Comparison of ENCODE assay signal across 8 cellular contexts in genomic region chr9:92140754-92141143, GRCh38. TPM values are rescaled to one million over a fixed set of nuclear protein-coding genes. Genes with fewer than 3 reads are reported as not detected.
A peak's percentile ranks its signal among the peaks of the same experiment; 100 is the strongest.
DNase-seq lines count a peak whose midpoint lies in the region; ATAC-seq, FAIRE-seq and TF ChIP-seq lines count a peak whose summit lies in the region.

No MANE protein-coding gene starts in this region.

- CTCF ChIA-PET in A549 (lab: Yijun Ruan, JAX) = interaction anchor here (0.5 to 10.8 kb wide), 52 partner anchors 8 to 650 kb away, joined by 3 to 214 read pairs (median 6); partner anchors contain the start of genes CENPP and NOL8
- CTCF ChIA-PET in HCT116 (lab: Charles Lee) = interaction anchor here (0.7 to 4.5 kb wide), 27 partner anchors 8 to 668 kb away, joined by 3 to 38 read pairs (median 5); partner anchors contain the start of gene IPPK
- CTCF ChIA-PET in mammary epithelial cell (lab: Charles Lee; ENCODE audit: low non-redundant PET) = interaction anchor here (0.5 to 0.9 kb wide), 4 partner anchors 71 to 650 kb away, joined by 3 read pairs; no protein-coding TSS in a partner anchor

- no peaks in the 10 kb centered on the region for H3K9me3 ChIP-seq in A549
- no peaks in the 10 kb centered on the region for H3K9me3 ChIP-seq in HCT116 (ENCODE audit: control insufficient read depth in 1 of 2, insufficient read depth in 1 of 2, low read depth in 1 of 2, low read length in 2 of 2)
- H3K9me3 ChIP-seq in mammary epithelial cell (replicated peaks; ENCODE audit: insufficient read depth, low read length) = no peaks in the 10 kb centered on the region
- H3K9me3 ChIP-seq in mucosa of rectum (ENCODE audit: control insufficient read depth in 2 of 2, low read length in 2 of 2) = no peaks in the 10 kb centered on the region

- no peaks in the 10 kb centered on the region for H3K36me3 ChIP-seq in HCT116 (ENCODE audit: control insufficient read depth in 1 of 2, insufficient read depth in 2 of 2, low read length in 2 of 2)
- H3K36me3 ChIP-seq in mammary epithelial cell (ENCODE audit: insufficient read depth, low read length) = no peaks in the 10 kb centered on the region
- no peaks in the 10 kb centered on the region for H3K36me3 ChIP-seq in mucosa of rectum (ENCODE audit: control insufficient read depth in 2 of 2, insufficient read depth in 2 of 2, low read length in 2 of 2)

- RAD21 ChIA-PET in HCT116 (lab: Charles Lee; ENCODE audit: low non-redundant PET in 1 of 2, low total read pairs in 2 of 2, uncharacterized antibody in 2 of 2, unreplicated experiment in 2 of 2) = interaction anchor here (0.7 to 0.9 kb wide), 2 partner anchors 297 to 649 kb away, joined by 3 read pairs; no protein-coding TSS in a partner anchor

- peaks cover 5% of the 10 kb centered on the region; the same call in 2 of the 3 replicates for H3K4me1 ChIP-seq in A549
- peaks cover 2 to 11% of the 10 kb centered on the region in 2 experiments; a peak in 3 of 4 replicates for H3K4me1 ChIP-seq in HCT116 (ENCODE audit: control insufficient read depth in 1 of 2, insufficient read depth in 2 of 2, low read length in 2 of 2)
- H3K4me1 ChIP-seq in mammary epithelial cell (ENCODE audit: insufficient read depth, low read length) = peaks cover 12% of the 10 kb centered on the region
- peaks cover 6 to 9% of the 10 kb centered on the region in 2 donors for H3K4me1 ChIP-seq in mucosa of rectum (ENCODE audit: control insufficient read depth in 2 of 2, insufficient read depth in 2 of 2, low read length in 2 of 2)

- no peaks in the 10 kb centered on the region for H3K9me2 ChIP-seq in HCT116 (ENCODE audit: insufficient read depth)

- peak overlapping the region; percentile 12 to 73; a peak in 4 of 6 replicates for H3K27ac ChIP-seq in A549
- H3K27ac ChIP-seq in HCT116 (ENCODE audit: low read depth, low read length) = no peak overlapping the region; the same call in 1 of the 2 replicates
- no peak overlapping the region for H3K27ac ChIP-seq in mammary epithelial cell (ENCODE audit: insufficient read depth, low read depth, low read length)
- no peak overlapping the region for H3K27ac ChIP-seq in mucosa of rectum (ENCODE audit: low read depth in 2 of 2, low read length in 2 of 2)

- WGBS in A549 (ENCODE audit: missing lambda C conversion rate) = 24% methylated on average over 6 of the region's 6 CpGs
- WGBS in mammary epithelial cell (ENCODE audit: low coverage, missing lambda C conversion rate) = 7% methylated on average over 2 of the region's 6 CpGs

- H3K27me3 ChIP-seq in HCT116 (ENCODE audit: insufficient read depth, low read length) (0 out of 2 replicates have a peak, but pooled peaks cover 3% of the 10 kb centered on the region), mammary epithelial cell (ENCODE audit: insufficient read depth, low read length) (no peaks in the 10 kb centered on the region), mucosa of rectum (ENCODE audit: control insufficient read depth in 2 of 2, insufficient read depth in 2 of 2, low read length in 2 of 2) (peaks cover 12 to 15% of the 10 kb centered on the region in 2 donors)

- H3K4me3 ChIP-seq in A549 = peak overlapping the region; percentile 30; the same call in 2 of the 3 replicates
- H3K4me3 ChIP-seq in HCT116 (replicated peaks in 1 of 2; ENCODE audit: low read depth in 1 of 2, low read length in 2 of 2) = peak overlapping the region; percentile 17 to 37
- peak overlapping the region; percentile 8 to 35 (median 10) for H3K4me3 ChIP-seq in mammary epithelial cell (replicated peaks in 1 of 3; ENCODE audit: insufficient read depth in 1 of 3, low read depth in 2 of 3, low read length in 3 of 3)
- peak overlapping the region; percentile 17 to 46 for H3K4me3 ChIP-seq in mucosa of rectum (ENCODE audit: low read length in 2 of 2)

- H3K9ac ChIP-seq in HCT116 (ENCODE audit: low read length) = no peak overlapping the region
- no peak overlapping the region for H3K9ac ChIP-seq in mammary epithelial cell (ENCODE audit: insufficient read depth, low read length)
- H3K9ac ChIP-seq in mucosa of rectum (ENCODE audit: low read depth in 1 of 2, low read length in 2 of 2) = peak overlapping the region in 1 of 2 donors; percentile 6

- dilution Hi-C loops in mammary epithelial cell (cut with HindIII; ENCODE audit: low sequenced_read_pairs) = no loop called here

- BruUV-seq in HCT116 (replicated peaks; lab: Mats Ljungman, UMichigan) (no TSS peak), mammary epithelial cell (replicated peaks; lab: Mats Ljungman, UMichigan) (no TSS peak)

- no peaks in the 10 kb centered on the region for H4K20me1 ChIP-seq in HCT116 (ENCODE audit: insufficient read depth)
- H4K20me1 ChIP-seq in mammary epithelial cell (ENCODE audit: insufficient read depth, low read length) = no peaks in the 10 kb centered on the region

- peak overlapping the region; percentile 62 for H3K4me2 ChIP-seq in A549
- H3K4me2 ChIP-seq in HCT116 (ENCODE audit: low read length) = peak overlapping the region; percentile 63
- peak overlapping the region; percentile 87 for H3K4me2 ChIP-seq in mammary epithelial cell (ENCODE audit: insufficient read depth, low read depth, low read length)

- no peak for TF ChIP-seq CTCF in A549 (IDR thresholded peaks at IDR 0.05)
- TF ChIP-seq CTCF in HCT116 (IDR thresholded peaks at IDR 0.05 in 2 of 3, conservative IDR thresholded peaks at IDR 0.05 in 1 of 3; ENCODE audit: borderline replicate concordance in 1 of 3, insufficient read depth in 1 of 3, low read depth in 2 of 3, low read length in 2 of 3) = no peak
- TF ChIP-seq CTCF in mammary epithelial cell (conservative IDR thresholded peaks at IDR 0.05 in 1 of 2, IDR thresholded peaks at IDR 0.05 in 1 of 2; ENCODE audit: extremely low read depth in 1 of 2, insufficient read depth in 1 of 2, low read depth in 1 of 2, low read length in 2 of 2) = no peak

- DNase-seq in A549 (ENCODE audit: low read depth in 1 of 2, low spot score in 1 of 2) (no peak), HCT116 (ENCODE audit: low read depth, low spot score) (no peak), mammary epithelial cell (no peak), HTR-8/SVneo (ENCODE audit: insufficient read length, low spot score) (no peak), cerebellar cortex (ENCODE audit: low spot score) (no peak), amniotic stem cell (lab: John Stamatoyannopoulos, UW) (no peak), posterior cingulate gyrus (no peak)

- no peak for ATAC-seq in A549
- ATAC-seq in HCT116 = no peak

- POLR2A ChIA-PET in A549 (lab: Yijun Ruan, JAX) (interaction anchor here (1.2 kb wide), 1 partner anchor 102 kb away, joined by 3 read pairs; no protein-coding TSS in a partner anchor), HCT116 (lab: Charles Lee) (no interaction called here)

- FAIRE-seq in A549 (lab: Jason Lieb, UNC) (no peak), HTR-8/SVneo (lab: Jason Lieb, UNC) (no peak)

- intact Hi-C loops in HCT116 (cut with micrococcal nuclease) (loop anchor here (1.0 kb wide), 1 partner anchor 494 kb away; no protein-coding TSS in a partner anchor), mammary epithelial cell (cut with micrococcal nuclease) (loop anchor here (1.0 to 2.0 kb wide), 3 partner anchors 66 to 650 kb away; no protein-coding TSS in a partner anchor), posterior cingulate gyrus (cut with DNase I) (loop anchor here (2.0 kb wide), 1 partner anchor 494 kb away; no protein-coding TSS in a partner anchor)

- in situ Hi-C loops in mammary epithelial cell (cut with MboI; ENCODE audit: low sequenced_read_pairs in 2 of 2) = loop anchor here (10.0 to 25.0 kb wide), 3 partner anchors 97 to 497 kb away; no protein-coding TSS in a partner anchor

- H2AFZ ChIP-seq in HCT116 (ENCODE audit: low read depth, low read length, poor library complexity, severe bottlenecking) (peak overlapping the region; percentile 45), mammary epithelial cell (ENCODE audit: low read depth, low read length) (peak overlapping the region; percentile 82)

- TF ChIP-seq RAD21 in A549 (conservative IDR thresholded peaks at IDR 0.05 in 1 of 2, IDR thresholded peaks at IDR 0.05 in 1 of 2) (no peak), HCT116 (IDR thresholded peaks at IDR 0.05; ENCODE audit: low read depth) (no peak)

- no peaks in the 10 kb centered on the region for H3K79me2 ChIP-seq in HCT116 (ENCODE audit: insufficient read depth, low read length)
- H3K79me2 ChIP-seq in mammary epithelial cell (ENCODE audit: insufficient read depth, low read length) = no peaks in the 10 kb centered on the region

- TF ChIP-seq POLR2A in A549 (IDR thresholded peaks at IDR 0.05; ENCODE audit: low read length) (no peak), HCT116 (IDR thresholded peaks at IDR 0.05; ENCODE audit: borderline replicate concordance, extremely low read depth, insufficient read depth, insufficient read length) (no peak)

- TF ChIP-seq EP300 in A549 (IDR thresholded peaks at IDR 0.05) = no peak

TF ChIP-seq in A549, 52 proteins besides CTCF, POLR2A, EP300 and RAD21 (continues in another document):
- TF ChIP-seq GATA3 (IDR thresholded peaks at IDR 0.05; ENCODE audit: borderline replicate concordance) (no peak), BHLHE40 (IDR thresholded peaks at IDR 0.05; ENCODE audit: low read depth, low read length) (no peak), HEYL (CRISPR knock-in tag; IDR thresholded peaks at IDR 0.05) (no peak), CEBPB (IDR thresholded peaks at IDR 0.05) (no peak)

TF ChIP-seq in HCT116, 20 proteins besides CTCF, POLR2A, EP300 and RAD21 (continues in another document):
- TF ChIP-seq EGR1 (IDR thresholded peaks at IDR 0.05; ENCODE audit: low read depth) = no peak
- no peak for TF ChIP-seq MAX (IDR thresholded peaks at IDR 0.05)
- no peak for TF ChIP-seq YY1 (IDR thresholded peaks at IDR 0.05; ENCODE audit: extremely low read depth, insufficient replicate concordance, low read depth, low read length)
- no peak for TF ChIP-seq SIN3A (IDR thresholded peaks at IDR 0.05; ENCODE audit: low read depth)

RNA-seq across cellular contexts. Expression of gene SPTLC1, which starts 25.5 kb away (rescaled TPM):
- 112 and 122 TPM in 2 replicates for polyA plus RNA-seq in A549 (2011; rRNA removed)
- 35.7 and 36.2 TPM in 2 replicates for polyA plus RNA-seq in A549 (2012; cell fraction: cytosol; rRNA removed)
- polyA plus RNA-seq in A549 (2012; cell fraction: nucleus; rRNA removed) = 33.2 and 34.5 TPM in 2 replicates
- polyA plus RNA-seq in A549 (2017; fragmentation: RNase III; extraction: RNeasy Plus Mini Kit Qiagen cat#74134 plus additional on column Dnase treatment) = 63.6 to 63.7 TPM (median 63.6 TPM) in 3 replicates
- polyA minus RNA-seq in A549 (2011; rRNA and poly(A)+ RNA removed) = 56.3 and 77.0 TPM in 2 replicates
- 81.7 TPM for total RNA-seq in HCT116 (2021; ENCODE audit: unreplicated experiment)
- 63.6 and 69.4 TPM in 2 replicates for polyA plus RNA-seq in HCT116 (2012)
- 100 to 1,000 TPM in 1 of 2 donors, 10 to 100 TPM in 1; 76.6 to 152 TPM for total RNA-seq in mammary epithelial cell
- 60.9 TPM for polyA plus RNA-seq in mammary epithelial cell
- polyA minus RNA-seq in mammary epithelial cell = 82.1 TPM

Comparison
In these comparisons a context has a peak if more than half of its experiments do, and no peak if none do; other contexts are left out.
1. H3K27ac ChIP-seq: peak in A549 (2 of 2); none in HCT116 (single experiment), mammary epithelial cell (single experiment) and mucosa of rectum (0 of 2).
2. Peak in every context shown above with its lines, with median percentiles within 50 percentile points of each other: H3K4me2 ChIP-seq and H3K4me3 ChIP-seq.